14 cellular contexts compared by ENCODE assay signal in the genomic region with DNA sequence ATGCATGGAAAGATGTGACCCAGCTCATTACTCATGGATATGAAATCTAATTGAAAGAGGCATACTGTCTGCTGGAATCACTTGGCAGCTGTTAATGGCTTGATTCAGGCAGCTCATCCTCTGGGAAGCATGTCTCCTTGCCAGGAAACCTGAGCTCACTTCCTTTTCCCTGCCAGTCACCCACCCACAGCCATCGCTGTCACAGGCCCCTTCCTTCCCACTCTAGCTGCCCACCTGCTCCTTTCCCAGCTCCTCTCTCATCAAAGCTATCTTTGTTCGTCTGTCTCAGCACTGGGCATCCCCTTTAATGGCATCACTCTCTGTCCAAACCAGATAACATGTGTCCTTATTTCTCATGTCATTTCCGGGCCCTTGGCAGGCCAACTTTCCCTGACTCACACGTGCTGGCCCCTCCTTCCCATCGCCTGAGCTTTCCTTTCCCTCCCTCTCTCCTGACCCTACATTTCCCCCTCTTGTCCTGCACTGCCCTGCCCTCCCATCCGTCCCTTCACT.
DNase-seq lines count a peak whose midpoint lies in the region; ATAC-seq lines count a peak whose summit lies in the region.
"Had no signal": no experiment of that assay in that cellular context is flagged by ENCODE, and none has a peak within 500 bp of the region (broad histone marks: within the 10 kb centered on the region; RNA-seq: fewer than 3 reads in every experiment).

No MANE protein-coding gene starts in this region.

- DNase-seq in ELR (ENCODE audit: low read depth) (peak; percentile 75), NCI-H446 (lab: John Stamatoyannopoulos, UW) (peak; percentile 46 to 66), dermis microvascular lymphatic vessel endothelial cell (ENCODE audit: low read depth in 2 of 2) (peak; percentile 82 to 83), occipital lobe (lab: John Stamatoyannopoulos, UW) (peak; percentile 26), HT-29 (ENCODE audit: low spot score) (no peak), CD1c-positive myeloid dendritic cell (ENCODE audit: extremely low spot score) (no peak)
- no peak for DNase-seq in stimulated activated CD4-positive, alpha-beta T cell treated with anti-CD3 and anti-CD28 coated beads, Interleukin-4, amount 100 ng/mL, for 24 hours
- DNase-seq: activated CD8-positive, alpha-beta memory T cell treated with anti-CD3 and anti-CD28 coated beads for 24 hours; activated naive CD4-positive, alpha-beta T cell treated with anti-CD3 and anti-CD28 coated beads for 36 hours; cortex of kidney; NCI-H1694; pancreas had no signal

- ATAC-seq in HG03354 (IDR thresholded peaks at IDR 0.05; ENCODE audit: poor library complexity, severe bottlenecking, unreplicated experiment): no peak
- ATAC-seq: K562, pancreas had no signal

Comparison
In these comparisons a context has a peak if more than half of its experiments do, and no peak if none do; other contexts are left out.
1. DNase-seq: peak in ELR (single experiment), NCI-H446 (2 of 2), dermis microvascular lymphatic vessel endothelial cell (2 of 2) and occipital lobe (single experiment); none in HT-29 (single experiment), CD1c-positive myeloid dendritic cell (single experiment) and stimulated activated CD4-positive, alpha-beta T cell treated with anti-CD3 and anti-CD28 coated beads, Interleukin-4, amount 100 ng/mL, for 24 hours (single experiment).